ENCODE assay signal across 17 cellular contexts in the genomic region with DNA sequence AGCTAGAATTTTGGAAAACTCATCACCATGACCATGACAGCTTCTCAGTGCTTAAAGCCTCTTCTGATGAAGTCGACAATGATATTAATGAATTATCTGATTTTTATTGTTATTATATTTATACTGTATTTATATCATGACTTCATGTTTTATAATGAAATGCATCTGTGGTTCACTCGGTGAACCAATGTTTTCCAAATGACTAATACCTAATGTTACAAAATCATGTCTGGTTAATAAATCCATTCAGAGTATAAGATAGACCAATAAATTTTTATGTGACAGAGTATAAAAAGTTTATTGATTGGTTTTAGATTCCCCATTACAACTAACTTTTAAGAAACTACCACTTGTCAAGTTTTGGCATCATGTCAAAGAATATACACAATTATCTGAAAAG.
A peak's percentile ranks its signal among the peaks of the same experiment; 100 is the strongest.
DNase-seq lines count a peak whose midpoint lies in the region; ATAC-seq and TF ChIP-seq lines count a peak whose summit lies in the region.
"Had no signal": no experiment of that assay in that cellular context is flagged by ENCODE, and none has a peak within 500 bp of the region (broad histone marks: within the 10 kb centered on the region; RNA-seq: fewer than 3 reads in every experiment).

No MANE protein-coding gene starts in this region.

- ATAC-seq in HG03442 (IDR thresholded peaks at IDR 0.05; ENCODE audit: unreplicated experiment) = no peak
- ATAC-seq: GM12878, GM23338 had no signal

- no peaks in the 10 kb centered on the region for H3K27me3 ChIP-seq in SJCRH30

- no peak overlapping the region for H3K4me3 ChIP-seq in choroid plexus epithelial cell (ENCODE audit: low read depth, low read length)
- H3K4me3 ChIP-seq in SJCRH30 = no peak overlapping the region
- H3K4me3 ChIP-seq: GM12878, GM23338 had no signal

- no peak overlapping the region for H3K27ac ChIP-seq in SJCRH30

- H3K36me3 ChIP-seq in SJCRH30 = no peaks in the 10 kb centered on the region

- peak; percentile 6 for DNase-seq in AG08395 (ENCODE audit: low spot score)
- DNase-seq in HS-5 (ENCODE audit: low read depth) = peak; percentile 28
- peak; percentile 42 for DNase-seq in choroid plexus epithelial cell (ENCODE audit: low read depth)
- peak; percentile 60 for DNase-seq in iris pigment epithelial cell (ENCODE audit: low read depth)
- no peak for DNase-seq in HK-2 (ENCODE audit: unreplicated experiment)
- DNase-seq in SJCRH30 = no peak
- DNase-seq in NCI-H748 (lab: John Stamatoyannopoulos, UW; ENCODE audit: unreplicated experiment) = no peak
- DNase-seq: AML-193, DMS53, NCI-H1105 treated with DMSO at 0.1 percent for 48 hours, NCI-H187 treated with DMSO at 0.1 percent for 48 hours, NCI-H2171, NCI-H82, SIG-M5 had no signal

- H3K9me3 ChIP-seq in SJCRH30 (replicated peaks) = no peaks in the 10 kb centered on the region

- H3K4me1 ChIP-seq in SJCRH30 = peaks cover 3% of the 10 kb centered on the region

- no peak for TF ChIP-seq CTCF in choroid plexus epithelial cell (conservative IDR thresholded peaks at IDR 0.05; ENCODE audit: low read depth, low read length)

Comparison
In these comparisons a context has a peak if more than half of its experiments do, and no peak if none do; other contexts are left out.
1. DNase-seq: peak in AG08395 (single experiment), HS-5 (single experiment), choroid plexus epithelial cell (single experiment) and iris pigment epithelial cell (single experiment); none in HK-2 (single experiment), SJCRH30 (0 of 2) and NCI-H748 (single experiment).